In genomic region chr17:5000237-5000639, GRCh38 we compare ENCODE assay signal across 14 cellular contexts. TPM values are rescaled to one million over a fixed set of nuclear protein-coding genes. Genes with fewer than 3 reads are reported as not detected.
DNase-seq lines count a peak whose midpoint lies in the region; TF ChIP-seq lines count a peak whose summit lies in the region.
"Had no signal": no experiment of that assay in that cellular context is flagged by ENCODE, and none has a peak within 500 bp of the region (broad histone marks: within the 10 kb centered on the region; RNA-seq: fewer than 3 reads in every experiment).

No MANE protein-coding gene starts in this region.

- no peaks in the 10 kb centered on the region for H3K27me3 ChIP-seq in right atrium auricular region

- H3K4me1 ChIP-seq in right atrium auricular region, result peaks cover 0 to 38% of the 10 kb centered on the region in 2 donors

- H3K9me3 Mint-ChIP-seq in activated T-helper 1 cell treated with anti-CD3 and anti-CD28 coated beads, Interleukin-12 subunit alpha, Interleukin-12 subunit beta, Interleukin-2, Interleukin-4 antibody, amounts not matched to agents 30 ng/mL and 10 ng/mL and 1 ng/mL, durations not matched to agents 14 hours and 24 hours and 36 hours, result no peaks in the 10 kb centered on the region
- H3K9me3 Mint-ChIP-seq: activated naive CD8-positive, alpha-beta T cell treated with anti-CD3 and anti-CD28 coated beads for 36 hours had no signal

- H3K4me3 Mint-ChIP-seq in activated T-helper 1 cell treated with anti-CD3 and anti-CD28 coated beads, Interleukin-12 subunit alpha, Interleukin-12 subunit beta, Interleukin-2, Interleukin-4 antibody, amounts not matched to agents 30 ng/mL and 10 ng/mL and 1 ng/mL, durations not matched to agents 14 hours and 24 hours and 36 hours, result peak overlapping the region; percentile 90

- H3K4me1 Mint-ChIP-seq in activated T-helper 1 cell treated with anti-CD3 and anti-CD28 coated beads, Interleukin-12 subunit alpha, Interleukin-12 subunit beta, Interleukin-2, Interleukin-4 antibody, amounts not matched to agents 30 ng/mL and 10 ng/mL and 1 ng/mL, durations not matched to agents 14 hours and 24 hours and 36 hours (ENCODE audit: low read depth), result peaks cover 15% of the 10 kb centered on the region

- H3K36me3 Mint-ChIP-seq in activated T-helper 1 cell treated with anti-CD3 and anti-CD28 coated beads, Interleukin-12 subunit alpha, Interleukin-12 subunit beta, Interleukin-2, Interleukin-4 antibody, amounts not matched to agents 30 ng/mL and 10 ng/mL and 1 ng/mL, durations not matched to agents 14 hours and 24 hours and 36 hours (ENCODE audit: low read depth), result peaks cover 37% of the 10 kb centered on the region

- in situ Hi-C loops in ACHN (cut with HindIII; ENCODE audit: low pct_ligation_motif_present, low pct_unique_long_range_greater_than_20kb, low sequenced_read_pairs), result no loop called here

- peaks cover 5% of the 10 kb centered on the region for H3K27me3 Mint-ChIP-seq in activated T-helper 1 cell treated with anti-CD3 and anti-CD28 coated beads, Interleukin-12 subunit alpha, Interleukin-12 subunit beta, Interleukin-2, Interleukin-4 antibody, amounts not matched to agents 30 ng/mL and 10 ng/mL and 1 ng/mL, durations not matched to agents 14 hours and 24 hours and 36 hours (ENCODE audit: insufficient read depth)
- H3K27me3 Mint-ChIP-seq: activated naive CD8-positive, alpha-beta T cell treated with anti-CD3 and anti-CD28 coated beads for 36 hours had no signal

- DNase-seq in AG10803 (ENCODE audit: low read depth) (peak; percentile 46), right atrium auricular region (ENCODE audit: low spot score) (peak; percentile 82), posterior vena cava (ENCODE audit: low spot score) (peak; percentile 90), hippocampal formation (lab: John Stamatoyannopoulos, UW) (no peak), T1000 (lab: John Stamatoyannopoulos, UW) (no peak), ACHN (no peak), NCI-H1694 treated with DMSO at 0.1 percent for 48 hours (lab: John Stamatoyannopoulos, UW) (no peak)
- DNase-seq in activated T-helper 1 cell treated with anti-CD3 and anti-CD28 coated beads, Interleukin-12 subunit alpha, Interleukin-12 subunit beta, Interleukin-2, Interleukin-4 antibody, amounts not matched to agents 30 ng/mL and 10 ng/mL and 1 ng/mL, durations not matched to agents 14 hours and 24 hours and 36 hours (ENCODE audit: low spot score), result no peak
- DNase-seq: activated CD4-positive, CD25-positive, alpha-beta regulatory T cell; activated naive CD8-positive, alpha-beta T cell treated with anti-CD3 and anti-CD28 coated beads for 36 hours; Calu3; NCI-H1694 had no signal

- TF ChIP-seq CTCF in AG10803 (conservative IDR thresholded peaks at IDR 0.05; ENCODE audit: low read length), result no peak
- TF ChIP-seq CTCF in right atrium auricular region (IDR thresholded peaks at IDR 0.05), result no peak

- intact Hi-C loops in activated T-helper 1 cell treated with anti-CD3 and anti-CD28 coated beads, Interleukin-12 subunit alpha, Interleukin-12 subunit beta, Interleukin-2, Interleukin-4 antibody, amounts not matched to agents 30 ng/mL and 10 ng/mL and 1 ng/mL, durations not matched to agents 14 hours and 24 hours and 36 hours (cut with micrococcal nuclease), result no loop called here
- intact Hi-C loops in posterior vena cava (cut with DNase I), result no loop called here

- H3K4me3 ChIP-seq in AG10803 (ENCODE audit: low read length) (peak overlapping the region; percentile 97), right atrium auricular region (peak overlapping the region; percentile 83 to 91)

- no peaks in the 10 kb centered on the region for H3K9me3 ChIP-seq in right atrium auricular region

- peaks cover 45% of the 10 kb centered on the region for H3K36me3 ChIP-seq in right atrium auricular region

- H3K27ac Mint-ChIP-seq in activated T-helper 1 cell treated with anti-CD3 and anti-CD28 coated beads, Interleukin-12 subunit alpha, Interleukin-12 subunit beta, Interleukin-2, Interleukin-4 antibody, amounts not matched to agents 30 ng/mL and 10 ng/mL and 1 ng/mL, durations not matched to agents 14 hours and 24 hours and 36 hours, result no peak overlapping the region
- H3K27ac Mint-ChIP-seq: activated naive CD8-positive, alpha-beta T cell treated with anti-CD3 and anti-CD28 coated beads for 36 hours had no signal

- peak overlapping the region; percentile 96 to 97 for H3K27ac ChIP-seq in right atrium auricular region
- H3K27ac ChIP-seq: HL-60 had no signal

RNA-seq across cellular contexts. Expression of gene KIF1C, which starts 2.5 kb away (rescaled TPM):
- total RNA-seq in activated T-helper 1 cell treated with anti-CD3 and anti-CD28 coated beads, Interleukin-12 subunit alpha, Interleukin-12 subunit beta, Interleukin-2, Interleukin-4 antibody, amounts not matched to agents 30 ng/mL and 10 ng/mL and 1 ng/mL, durations not matched to agents 14 hours and 24 hours and 36 hours, result 68.4 and 71.3 TPM in 2 replicates
- 100 to 1,000 TPM; 179 to 232 TPM for total RNA-seq in right atrium auricular region
- total RNA-seq in posterior vena cava, result 100 to 1,000 TPM; 192 to 254 TPM

RNA-seq across cellular contexts. Expression of gene INCA1, which starts 2.9 kb away (rescaled TPM):
- total RNA-seq in activated T-helper 1 cell treated with anti-CD3 and anti-CD28 coated beads, Interleukin-12 subunit alpha, Interleukin-12 subunit beta, Interleukin-2, Interleukin-4 antibody, amounts not matched to agents 30 ng/mL and 10 ng/mL and 1 ng/mL, durations not matched to agents 14 hours and 24 hours and 36 hours, result 0.34 and 0.37 TPM in 2 replicates
- total RNA-seq in right atrium auricular region (1 to 10 TPM; 1.7 to 2.9 TPM), posterior vena cava (1 to 10 TPM in 1 of 2 donors, under 1 TPM in 1; 0.60 to 1.3 TPM)
- total RNA-seq: epithelial cell of proximal tubule had no signal

RNA-seq across cellular contexts. Expression of gene CAMTA2, which starts 12.8 kb away (rescaled TPM):
- total RNA-seq in activated T-helper 1 cell treated with anti-CD3 and anti-CD28 coated beads, Interleukin-12 subunit alpha, Interleukin-12 subunit beta, Interleukin-2, Interleukin-4 antibody, amounts not matched to agents 30 ng/mL and 10 ng/mL and 1 ng/mL, durations not matched to agents 14 hours and 24 hours and 36 hours, result 98.5 and 103 TPM in 2 replicates
- total RNA-seq in right atrium auricular region (10 to 100 TPM; 20.3 to 24.7 TPM), posterior vena cava (10 to 100 TPM; 52.0 to 72.2 TPM)

RNA-seq across cellular contexts. Expression of gene SPAG7, which starts 32.6 kb away (rescaled TPM):
- total RNA-seq in activated T-helper 1 cell treated with anti-CD3 and anti-CD28 coated beads, Interleukin-12 subunit alpha, Interleukin-12 subunit beta, Interleukin-2, Interleukin-4 antibody, amounts not matched to agents 30 ng/mL and 10 ng/mL and 1 ng/mL, durations not matched to agents 14 hours and 24 hours and 36 hours, result 66.5 and 69.5 TPM in 2 replicates
- total RNA-seq in right atrium auricular region (100 to 1,000 TPM in 1 of 2 donors, 10 to 100 TPM in 1; 83.9 to 122 TPM), posterior vena cava (10 to 100 TPM; 47.0 to 50.7 TPM)

RNA-seq across cellular contexts. Expression of gene SLC52A1, which starts 35.0 kb away (rescaled TPM):
- 0.20 and 0.23 TPM in 2 replicates for total RNA-seq in activated T-helper 1 cell treated with anti-CD3 and anti-CD28 coated beads, Interleukin-12 subunit alpha, Interleukin-12 subunit beta, Interleukin-2, Interleukin-4 antibody, amounts not matched to agents 30 ng/mL and 10 ng/mL and 1 ng/mL, durations not matched to agents 14 hours and 24 hours and 36 hours
- total RNA-seq in right atrium auricular region, result not detected
- under 1 TPM in 1 of 2 donors, not detected in 1; 0.14 TPM for total RNA-seq in posterior vena cava
- total RNA-seq: activated naive CD8-positive, alpha-beta T cell treated with anti-CD3 and anti-CD28 coated beads for 36 hours; Calu3 had no signal

Comparison
In these comparisons a context has a peak if more than half of its experiments do, and no peak if none do; other contexts are left out.
1. DNase-seq: peak in AG10803 (single experiment), right atrium auricular region (single experiment) and posterior vena cava (single experiment); none in activated T-helper 1 cell treated with anti-CD3 and anti-CD28 coated beads, Interleukin-12 subunit alpha, Interleukin-12 subunit beta, Interleukin-2, Interleukin-4 antibody, amounts not matched to agents 30 ng/mL and 10 ng/mL and 1 ng/mL, durations not matched to agents 14 hours and 24 hours and 36 hours (single experiment), hippocampal formation (0 of 2), T1000 (single experiment), ACHN (single experiment) and NCI-H1694 treated with DMSO at 0.1 percent for 48 hours (single experiment).